ENCODE assay signal across 9 cellular contexts in the genomic region with DNA sequence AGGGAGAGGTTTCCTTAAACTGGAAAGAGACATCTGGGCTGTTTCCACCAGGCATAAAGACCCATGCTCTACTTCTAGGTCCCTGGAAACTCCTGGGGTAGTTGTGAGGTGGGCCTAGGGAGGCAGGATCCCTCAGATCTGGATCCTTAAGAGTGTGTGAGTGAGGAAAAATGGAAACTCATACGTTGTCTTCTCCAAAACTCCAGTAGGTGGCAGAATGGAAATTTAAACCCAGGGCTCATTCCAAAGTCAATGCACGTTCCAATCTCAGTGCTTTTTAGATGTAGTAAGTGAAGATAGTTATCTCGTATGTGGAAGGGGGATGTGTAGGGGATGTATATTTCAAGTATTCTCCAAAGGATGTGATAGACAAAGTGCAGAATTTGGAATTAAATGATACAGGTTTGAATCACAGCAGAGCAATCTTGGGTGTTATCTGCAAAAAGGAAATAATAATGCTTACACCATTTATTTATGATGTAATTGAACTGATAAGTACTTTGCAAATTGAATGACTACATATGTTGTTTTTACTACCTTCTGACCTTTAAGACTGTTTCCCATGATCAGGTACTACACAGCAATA. TPM values are rescaled to one million over a fixed set of nuclear protein-coding genes. Genes with fewer than 3 reads are reported as not detected.
DNase-seq lines count a peak whose midpoint lies in the region; ATAC-seq and TF ChIP-seq lines count a peak whose summit lies in the region.
"Had no signal": no experiment of that assay in that cellular context is flagged by ENCODE, and none has a peak within 500 bp of the region (broad histone marks: within the 10 kb centered on the region; RNA-seq: fewer than 3 reads in every experiment).

No MANE protein-coding gene starts in this region.

- H3K4me2 ChIP-seq in GM23248 (ENCODE audit: unreplicated experiment): no peak overlapping the region

- TF ChIP-seq CTCF in AG09319 (IDR thresholded peaks at IDR 0.05; ENCODE audit: low read depth, low read length) (peak; percentile 62), GM20000 (IDR thresholded peaks at IDR 0.05; ENCODE audit: extremely low read depth, missing control alignments) (no peak)

- no peak overlapping the region for H3K27ac ChIP-seq in GM23248

- H2AFZ ChIP-seq in GM23248: no peak overlapping the region

- in situ Hi-C loops in GM23248 (cut with MboI): loop anchor here (25.0 kb wide), 1 partner anchor 251 kb away; no protein-coding TSS in a partner anchor

- H3K36me3 ChIP-seq in GM23248 (ENCODE audit: low read depth): no peaks in the 10 kb centered on the region

- H3K9ac ChIP-seq in GM23248: no peak overlapping the region

- peak; percentile 73 for ATAC-seq in SK-N-SH treated with all-trans-retinoic acid at 6 μM for 48 hours

- no peaks in the 10 kb centered on the region for H3K79me2 ChIP-seq in GM23248 (ENCODE audit: insufficient read depth)

- H3K9me2 ChIP-seq in GM23248 (ENCODE audit: insufficient read depth): no peaks in the 10 kb centered on the region

- no peaks in the 10 kb centered on the region for H3K27me3 ChIP-seq in GM23248 (replicated peaks; ENCODE audit: insufficient read depth)

- DNase-seq in AG09319 (ENCODE audit: extremely low read depth, low read depth) (no peak), GM23248 (peak; percentile 55), iPS-NIHi7 (ENCODE audit: extremely low spot score) (peak; percentile 51), GM20000 (ENCODE audit: low spot score) (no peak), dedifferentiated amniotic fluid mesenchymal stem cell (ENCODE audit: extremely low spot score) (no peak), T1000 (lab: John Stamatoyannopoulos, UW) (no peak)
- DNase-seq in stimulated activated naive CD4-positive, alpha-beta T cell treated with Interleukin-2 at 50 U/mL for 16 hours (lab: John Stamatoyannopoulos, UW): no peak
- DNase-seq: posterior cingulate gyrus had no signal

- H3K4me1 ChIP-seq in GM23248 (ENCODE audit: insufficient read depth): peaks cover 6% of the 10 kb centered on the region

- WGBS in GM23248 (ENCODE audit: low coverage in 1 of 2, low lambda C conversion rate in 2 of 2, missing lambda C conversion rate in 2 of 2), 2 experiments: 5 to 10% methylated on average over 3 of the region's 3 CpGs

- H3K4me3 ChIP-seq in GM23248: no peak overlapping the region

- no peaks in the 10 kb centered on the region for H3K9me3 ChIP-seq in GM23248 (ENCODE audit: low read depth)

- no peaks in the 10 kb centered on the region for H3F3A ChIP-seq in GM23248 (ENCODE audit: insufficient read depth)

- H4K20me1 ChIP-seq in GM23248 (ENCODE audit: insufficient read depth): no peaks in the 10 kb centered on the region

TF ChIP-seq in SK-N-SH treated with all-trans-retinoic acid at 6 μM for 48 hours, 23 proteins besides CTCF, POLR2A, EP300 and RAD21:
- TF ChIP-seq ZC3H10 (CRISPR knock-in tag; IDR thresholded peaks at IDR 0.05): no peak
- TF ChIP-seq ISL1 (CRISPR knock-in tag; IDR thresholded peaks at IDR 0.05): no peak
- no peak for TF ChIP-seq TCF4 (CRISPR knock-in tag; IDR thresholded peaks at IDR 0.05; ENCODE audit: borderline replicate concordance)
- TF ChIP-seq, protein P1, sequence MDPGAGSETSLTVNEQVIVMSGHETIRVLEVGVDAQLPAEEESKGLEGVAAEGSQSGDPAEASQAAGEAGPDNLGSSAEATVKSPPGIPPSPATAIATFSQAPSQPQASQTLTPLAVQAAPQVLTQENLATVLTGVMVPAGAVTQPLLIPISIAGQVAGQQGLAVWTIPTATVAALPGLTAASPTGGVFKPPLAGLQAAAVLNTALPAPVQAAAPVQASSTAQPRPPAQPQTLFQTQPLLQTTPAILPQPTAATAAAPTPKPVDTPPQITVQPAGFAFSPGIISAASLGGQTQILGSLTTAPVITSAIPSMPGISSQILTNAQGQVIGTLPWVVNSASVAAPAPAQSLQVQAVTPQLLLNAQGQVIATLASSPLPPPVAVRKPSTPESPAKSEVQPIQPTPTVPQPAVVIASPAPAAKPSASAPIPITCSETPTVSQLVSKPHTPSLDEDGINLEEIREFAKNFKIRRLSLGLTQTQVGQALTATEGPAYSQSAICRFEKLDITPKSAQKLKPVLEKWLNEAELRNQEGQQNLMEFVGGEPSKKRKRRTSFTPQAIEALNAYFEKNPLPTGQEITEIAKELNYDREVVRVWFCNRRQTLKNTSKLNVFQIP (CRISPR knock-in tag; IDR thresholded peaks at IDR 0.05; ENCODE audit: borderline replicate concordance, low read depth): no peak
- no peak for TF ChIP-seq GLIS3 (CRISPR knock-in tag; IDR thresholded peaks at IDR 0.05)
- TF ChIP-seq ESRRG (CRISPR knock-in tag; IDR thresholded peaks at IDR 0.05): no peak
- TF ChIP-seq TOX (CRISPR knock-in tag; IDR thresholded peaks at IDR 0.05; ENCODE audit: borderline replicate concordance): no peak
- TF ChIP-seq ZNF70 (CRISPR knock-in tag; IDR thresholded peaks at IDR 0.05): no peak
- TF ChIP-seq, protein P2, sequence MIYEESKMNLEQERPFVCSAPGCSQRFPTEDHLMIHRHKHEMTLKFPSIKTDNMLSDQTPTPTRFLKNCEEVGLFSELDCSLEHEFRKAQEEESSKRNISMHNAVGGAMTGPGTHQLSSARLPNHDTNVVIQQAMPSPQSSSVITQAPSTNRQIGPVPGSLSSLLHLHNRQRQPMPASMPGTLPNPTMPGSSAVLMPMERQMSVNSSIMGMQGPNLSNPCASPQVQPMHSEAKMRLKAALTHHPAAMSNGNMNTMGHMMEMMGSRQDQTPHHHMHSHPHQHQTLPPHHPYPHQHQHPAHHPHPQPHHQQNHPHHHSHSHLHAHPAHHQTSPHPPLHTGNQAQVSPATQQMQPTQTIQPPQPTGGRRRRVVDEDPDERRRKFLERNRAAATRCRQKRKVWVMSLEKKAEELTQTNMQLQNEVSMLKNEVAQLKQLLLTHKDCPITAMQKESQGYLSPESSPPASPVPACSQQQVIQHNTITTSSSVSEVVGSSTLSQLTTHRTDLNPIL (CRISPR knock-in tag; IDR thresholded peaks at IDR 0.05; ENCODE audit: low read depth): no peak
- TF ChIP-seq, protein P3, sequence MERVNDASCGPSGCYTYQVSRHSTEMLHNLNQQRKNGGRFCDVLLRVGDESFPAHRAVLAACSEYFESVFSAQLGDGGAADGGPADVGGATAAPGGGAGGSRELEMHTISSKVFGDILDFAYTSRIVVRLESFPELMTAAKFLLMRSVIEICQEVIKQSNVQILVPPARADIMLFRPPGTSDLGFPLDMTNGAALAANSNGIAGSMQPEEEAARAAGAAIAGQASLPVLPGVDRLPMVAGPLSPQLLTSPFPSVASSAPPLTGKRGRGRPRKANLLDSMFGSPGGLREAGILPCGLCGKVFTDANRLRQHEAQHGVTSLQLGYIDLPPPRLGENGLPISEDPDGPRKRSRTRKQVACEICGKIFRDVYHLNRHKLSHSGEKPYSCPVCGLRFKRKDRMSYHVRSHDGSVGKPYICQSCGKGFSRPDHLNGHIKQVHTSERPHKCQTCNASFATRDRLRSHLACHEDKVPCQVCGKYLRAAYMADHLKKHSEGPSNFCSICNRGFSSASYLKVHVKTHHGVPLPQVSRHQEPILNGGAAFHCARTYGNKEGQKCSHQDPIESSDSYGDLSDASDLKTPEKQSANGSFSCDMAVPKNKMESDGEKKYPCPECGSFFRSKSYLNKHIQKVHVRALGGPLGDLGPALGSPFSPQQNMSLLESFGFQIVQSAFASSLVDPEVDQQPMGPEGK (CRISPR knock-in tag; IDR thresholded peaks at IDR 0.05; ENCODE audit: borderline replicate concordance): no peak
- no peak for TF ChIP-seq RARB (CRISPR knock-in tag; IDR thresholded peaks at IDR 0.05)
- TF ChIP-seq CSDC2 (CRISPR knock-in tag; IDR thresholded peaks at IDR 0.05): no peak
- TF ChIP-seq ZNF8 (CRISPR knock-in tag; IDR thresholded peaks at IDR 0.05): no peak
- no peak for TF ChIP-seq PPARA (CRISPR knock-in tag; IDR thresholded peaks at IDR 0.05; ENCODE audit: borderline replicate concordance)
- TF ChIP-seq ARNTL (CRISPR knock-in tag; IDR thresholded peaks at IDR 0.05; ENCODE audit: borderline replicate concordance, low read depth): no peak

RNA-seq across cellular contexts. Expression of a gene that starts 13.1 kb away (rescaled TPM):
- 53.2 and 68.3 TPM in 2 replicates for total RNA-seq in GM23248 (2014; rRNA removed; shearing (Covaris generic))
- polyA plus RNA-seq in GM23248 (2016; fragmentation: Nextera tagmentation; extraction: Ambion mirVana): 34.5 and 37.9 TPM in 2 replicates

RNA-seq across cellular contexts. Expression of a gene that starts 30.6 kb away (rescaled TPM):
- total RNA-seq in GM23248 (2014; rRNA removed; shearing (Covaris generic)): 0.97 and 2.3 TPM in 2 replicates
- polyA plus RNA-seq in GM23248 (2016; fragmentation: Nextera tagmentation; extraction: Ambion mirVana): 1.0 and 1.1 TPM in 2 replicates

RNA-seq across cellular contexts. Expression of a gene that starts 32.4 kb away (rescaled TPM):
- 16.1 and 19.1 TPM in 2 replicates for total RNA-seq in GM23248 (2014; rRNA removed; shearing (Covaris generic))
- 18.8 and 24.4 TPM in 2 replicates for polyA plus RNA-seq in GM23248 (2016; fragmentation: Nextera tagmentation; extraction: Ambion mirVana)

Comparison
In these comparisons a context has a peak if more than half of its experiments do, and no peak if none do; other contexts are left out.
1. DNase-seq: peak in GM23248 (single experiment) and iPS-NIHi7 (single experiment); none in AG09319 (single experiment), GM20000 (single experiment), dedifferentiated amniotic fluid mesenchymal stem cell (single experiment), T1000 (single experiment) and stimulated activated naive CD4-positive, alpha-beta T cell treated with Interleukin-2 at 50 U/mL for 16 hours (single experiment).